ENCODE assay signal across 14 cellular contexts in the genomic region with DNA sequence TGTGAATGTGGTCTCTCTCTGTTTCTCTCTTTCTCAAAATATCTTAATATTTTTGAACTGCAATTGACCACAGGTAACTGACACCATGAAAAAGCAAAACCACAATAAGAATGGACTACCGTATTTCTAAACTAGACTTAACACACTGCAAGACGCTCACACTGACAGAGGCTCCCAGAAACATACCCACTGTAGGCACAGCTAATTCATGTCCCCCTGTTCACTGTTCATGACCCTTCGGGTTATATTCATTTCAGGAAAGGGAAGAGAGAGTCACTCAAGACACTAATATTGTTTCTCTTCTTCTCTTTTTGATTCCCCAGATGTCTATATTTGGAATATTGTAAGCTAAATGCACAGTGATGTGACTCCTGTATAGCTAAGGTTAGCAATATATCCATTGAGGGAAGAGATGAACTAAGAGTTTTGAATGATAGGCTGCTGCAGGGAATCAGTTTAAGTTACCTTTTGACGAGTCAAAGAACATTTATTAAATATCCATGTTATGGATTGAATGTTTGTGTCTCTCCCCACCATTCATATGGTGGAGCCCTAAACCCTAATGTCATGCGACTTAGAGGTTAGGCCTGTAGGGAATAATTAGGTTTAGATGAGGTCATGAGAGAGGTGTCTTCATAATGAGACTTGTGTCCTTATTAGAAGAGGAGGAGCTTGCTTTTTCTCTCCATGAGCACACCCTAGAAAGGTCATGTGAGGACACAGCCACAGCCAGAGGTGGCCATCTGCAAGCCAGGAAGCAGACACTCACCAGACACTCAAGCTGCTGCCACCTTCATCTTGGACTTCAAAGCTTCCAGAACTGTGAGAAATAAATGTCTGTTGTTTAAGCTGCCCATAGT.
DNase-seq lines count a peak whose midpoint lies in the region; ATAC-seq, FAIRE-seq and TF ChIP-seq lines count a peak whose summit lies in the region.
"Had no signal": no experiment of that assay in that cellular context is flagged by ENCODE, and none has a peak within 500 bp of the region (broad histone marks: within the 10 kb centered on the region; RNA-seq: fewer than 3 reads in every experiment).

No MANE protein-coding gene starts in this region.

- H3K36me3 Mint-ChIP-seq in activated naive CD4-positive, alpha-beta T cell treated with anti-CD3 and anti-CD28 coated beads, Interleukin-2, amount 50 U/mL, for 72 hours = no peaks in the 10 kb centered on the region

- FAIRE-seq in GM12892 (lab: Jason Lieb, UNC) = peak; percentile 50

- no peak for TF ChIP-seq POLR2A in GM12892 (IDR thresholded peaks at IDR 0.05; ENCODE audit: low read depth, low read length)

- TF ChIP-seq CTCF in GM20000 (IDR thresholded peaks at IDR 0.05; ENCODE audit: extremely low read depth, missing control alignments) = no peak

- H3K9me3 Mint-ChIP-seq in activated naive CD4-positive, alpha-beta T cell treated with anti-CD3 and anti-CD28 coated beads, Interleukin-2, amount 50 U/mL, for 72 hours = peaks cover 0 to 7% of the 10 kb centered on the region in 2 donors

- ATAC-seq in HG03469 (IDR thresholded peaks at IDR 0.05; ENCODE audit: unreplicated experiment) = peak; percentile 41
- ATAC-seq in activated CD4-positive, CD25-positive, alpha-beta regulatory T cell treated with anti-CD3 and anti-CD28 coated beads, Interleukin-2, amount 50 U/mL, for 24 hours = no peak
- no peak for ATAC-seq in activated naive CD4-positive, alpha-beta T cell treated with anti-CD3 and anti-CD28 coated beads, Interleukin-2, amount 50 U/mL, for 72 hours

- DNase-seq in GM12892 (ENCODE audit: insufficient read length) (no peak), GM20000 (ENCODE audit: low spot score) (peak; percentile 25), SHP77 (lab: John Stamatoyannopoulos, UW) (peak; percentile 29 to 33), mesenteric fat pad (ENCODE audit: low spot score) (no peak), NCI-H2107 (lab: John Stamatoyannopoulos, UW) (no peak)
- no peak for DNase-seq in activated naive CD4-positive, alpha-beta T cell treated with anti-CD3 and anti-CD28 coated beads, Interleukin-2, amount 50 U/mL, for 72 hours (ENCODE audit: low spot score in 2 of 2)
- DNase-seq: activated T-cell treated with anti-CD3 and anti-CD28 coated beads, Interleukin-2, amount 50 U/mL, for 1 hour; BE2C; EL; NCI-H1436 had no signal

- no peak overlapping the region for H3K27ac Mint-ChIP-seq in activated naive CD4-positive, alpha-beta T cell treated with anti-CD3 and anti-CD28 coated beads, Interleukin-2, amount 50 U/mL, for 72 hours
- H3K27ac Mint-ChIP-seq: dendritic cell treated with granulocyte-macrophage colony-stimulating factor and Interleukin-4, amounts not matched to agents 40 ng/mL and 50 ng/mL, for 4 days; stimulated activated naive CD8-positive, alpha-beta T cell treated with anti-CD3 and anti-CD28 coated beads, Interleukin-15, Interleukin-2, amounts not matched to agents 100 ng/mL and 50 ng/mL, for 24 hours had no signal

Comparison
In these comparisons a context has a peak if more than half of its experiments do, and no peak if none do; other contexts are left out.
1. DNase-seq: peak in GM20000 (single experiment) and SHP77 (2 of 2); none in GM12892 (single experiment), mesenteric fat pad (single experiment), activated naive CD4-positive, alpha-beta T cell treated with anti-CD3 and anti-CD28 coated beads, Interleukin-2, amount 50 U/mL, for 72 hours (0 of 2) and NCI-H2107 (single experiment).